ENCODE assay signal across 2 cellular contexts in genomic region chr20:48476854-48477253, GRCh38.
TF ChIP-seq lines count a peak whose summit lies in the region.

No MANE protein-coding gene starts in this region.

TF ChIP-seq in HepG2, 621 proteins besides CTCF, POLR2A, EP300 and RAD21 (continues in another document):
- TF ChIP-seq FOXO1 (CRISPR knock-in tag; IDR thresholded peaks at IDR 0.05), result no peak
- TF ChIP-seq KDM5A (IDR thresholded peaks at IDR 0.05; ENCODE audit: borderline replicate concordance, low read length), result no peak
- TF ChIP-seq HBP1 (CRISPR knock-in tag; IDR thresholded peaks at IDR 0.05; ENCODE audit: low read depth), result no peak
- TF ChIP-seq ZNF329 (CRISPR knock-in tag; IDR thresholded peaks at IDR 0.05; ENCODE audit: low read depth), result no peak
- no peak for TF ChIP-seq SMAD3 (CRISPR knock-in tag; IDR thresholded peaks at IDR 0.05)
- TF ChIP-seq AGO2 (optimal IDR thresholded peaks at IDR 0.05; ENCODE audit: low read depth, low read length), result no peak
- 0 out of 2 replicates have a peak, but pooled peaks have one; percentile 25 for TF ChIP-seq NR2F6 (IDR thresholded peaks at IDR 0.05)
- no peak for TF ChIP-seq NR2F6 (CRISPR knock-in tag; IDR thresholded peaks at IDR 0.05)
- TF ChIP-seq FOXC1 (CRISPR knock-in tag; IDR thresholded peaks at IDR 0.05; ENCODE audit: borderline replicate concordance), result no peak
- no peak for TF ChIP-seq SUZ12 (IDR thresholded peaks at IDR 0.05; ENCODE audit: low read depth, low read length)
- no peak for TF ChIP-seq CAMTA2 (CRISPR knock-in tag; IDR thresholded peaks at IDR 0.05; ENCODE audit: borderline replicate concordance)
- TF ChIP-seq ESRRA (CRISPR knock-in tag; IDR thresholded peaks at IDR 0.05; ENCODE audit: low read depth), result peak; percentile 59; the same call in 1 of the 2 replicates
- TF ChIP-seq PAWR (CRISPR knock-in tag; IDR thresholded peaks at IDR 0.05; ENCODE audit: borderline replicate concordance), result no peak
- TF ChIP-seq RFXAP (CRISPR knock-in tag; IDR thresholded peaks at IDR 0.05; ENCODE audit: borderline replicate concordance), result no peak
- TF ChIP-seq ZNF724P (CRISPR knock-in tag; IDR thresholded peaks at IDR 0.05; ENCODE audit: borderline replicate concordance), result no peak
- TF ChIP-seq FOXO4 (CRISPR knock-in tag; conservative IDR thresholded peaks at IDR 0.05), result no peak
- TF ChIP-seq CHD2 (IDR thresholded peaks at IDR 0.05; ENCODE audit: low read depth, low read length), result no peak
- 0 out of 2 replicates have a peak, but pooled peaks have one; percentile 14 for TF ChIP-seq ZNF263 (CRISPR knock-in tag; IDR thresholded peaks at IDR 0.05)
- no peak for TF ChIP-seq KDM6A (CRISPR knock-in tag; IDR thresholded peaks at IDR 0.05; ENCODE audit: low read depth)
- no peak for TF ChIP-seq HNF1A (IDR thresholded peaks at IDR 0.05; ENCODE audit: low read depth)
- 0 out of 2 replicates have a peak, but pooled peaks have one; percentile 4 for TF ChIP-seq HNF1A (CRISPR knock-in tag; IDR thresholded peaks at IDR 0.05; ENCODE audit: borderline replicate concordance)
- TF ChIP-seq ZNF564 (CRISPR knock-in tag; IDR thresholded peaks at IDR 0.05), result peak; percentile 82; the same call in 1 of the 2 replicates
- 0 out of 4 replicates have a peak, but pooled peaks of 1 of the 2 experiments have one; percentile 28 for TF ChIP-seq NR2F1 (CRISPR knock-in tag; IDR thresholded peaks at IDR 0.05)
- no peak for TF ChIP-seq HES4 (CRISPR knock-in tag; IDR thresholded peaks at IDR 0.05; ENCODE audit: borderline replicate concordance)
- TF ChIP-seq PTBP1 (IDR thresholded peaks at IDR 0.05; ENCODE audit: low read depth, low read length, poor library complexity, severe bottlenecking), result no peak
- TF ChIP-seq HNF4A (CRISPR knock-in tag; IDR thresholded peaks at IDR 0.05), result peak; percentile 67

TF ChIP-seq in GM12878, 131 proteins besides CTCF, POLR2A, EP300 and RAD21:
- TF ChIP-seq, protein P1, sequence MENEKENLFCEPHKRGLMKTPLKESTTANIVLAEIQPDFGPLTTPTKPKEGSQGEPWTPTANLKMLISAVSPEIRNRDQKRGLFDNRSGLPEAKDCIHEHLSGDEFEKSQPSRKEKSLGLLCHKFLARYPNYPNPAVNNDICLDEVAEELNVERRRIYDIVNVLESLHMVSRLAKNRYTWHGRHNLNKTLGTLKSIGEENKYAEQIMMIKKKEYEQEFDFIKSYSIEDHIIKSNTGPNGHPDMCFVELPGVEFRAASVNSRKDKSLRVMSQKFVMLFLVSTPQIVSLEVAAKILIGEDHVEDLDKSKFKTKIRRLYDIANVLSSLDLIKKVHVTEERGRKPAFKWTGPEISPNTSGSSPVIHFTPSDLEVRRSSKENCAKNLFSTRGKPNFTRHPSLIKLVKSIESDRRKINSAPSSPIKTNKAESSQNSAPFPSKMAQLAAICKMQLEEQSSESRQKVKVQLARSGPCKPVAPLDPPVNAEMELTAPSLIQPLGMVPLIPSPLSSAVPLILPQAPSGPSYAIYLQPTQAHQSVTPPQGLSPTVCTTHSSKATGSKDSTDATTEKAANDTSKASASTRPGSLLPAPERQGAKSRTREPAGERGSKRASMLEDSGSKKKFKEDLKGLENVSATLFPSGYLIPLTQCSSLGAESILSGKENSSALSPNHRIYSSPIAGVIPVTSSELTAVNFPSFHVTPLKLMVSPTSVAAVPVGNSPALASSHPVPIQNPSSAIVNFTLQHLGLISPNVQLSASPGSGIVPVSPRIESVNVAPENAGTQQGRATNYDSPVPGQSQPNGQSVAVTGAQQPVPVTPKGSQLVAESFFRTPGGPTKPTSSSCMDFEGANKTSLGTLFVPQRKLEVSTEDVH (IDR thresholded peaks at IDR 0.05; ENCODE audit: low read depth, partially characterized antibody), result no peak
- peak; percentile 39; the same call in 1 of the 2 replicates for TF ChIP-seq NFXL1 (IDR thresholded peaks at IDR 0.05; ENCODE audit: borderline replicate concordance)
- TF ChIP-seq, protein P2, sequence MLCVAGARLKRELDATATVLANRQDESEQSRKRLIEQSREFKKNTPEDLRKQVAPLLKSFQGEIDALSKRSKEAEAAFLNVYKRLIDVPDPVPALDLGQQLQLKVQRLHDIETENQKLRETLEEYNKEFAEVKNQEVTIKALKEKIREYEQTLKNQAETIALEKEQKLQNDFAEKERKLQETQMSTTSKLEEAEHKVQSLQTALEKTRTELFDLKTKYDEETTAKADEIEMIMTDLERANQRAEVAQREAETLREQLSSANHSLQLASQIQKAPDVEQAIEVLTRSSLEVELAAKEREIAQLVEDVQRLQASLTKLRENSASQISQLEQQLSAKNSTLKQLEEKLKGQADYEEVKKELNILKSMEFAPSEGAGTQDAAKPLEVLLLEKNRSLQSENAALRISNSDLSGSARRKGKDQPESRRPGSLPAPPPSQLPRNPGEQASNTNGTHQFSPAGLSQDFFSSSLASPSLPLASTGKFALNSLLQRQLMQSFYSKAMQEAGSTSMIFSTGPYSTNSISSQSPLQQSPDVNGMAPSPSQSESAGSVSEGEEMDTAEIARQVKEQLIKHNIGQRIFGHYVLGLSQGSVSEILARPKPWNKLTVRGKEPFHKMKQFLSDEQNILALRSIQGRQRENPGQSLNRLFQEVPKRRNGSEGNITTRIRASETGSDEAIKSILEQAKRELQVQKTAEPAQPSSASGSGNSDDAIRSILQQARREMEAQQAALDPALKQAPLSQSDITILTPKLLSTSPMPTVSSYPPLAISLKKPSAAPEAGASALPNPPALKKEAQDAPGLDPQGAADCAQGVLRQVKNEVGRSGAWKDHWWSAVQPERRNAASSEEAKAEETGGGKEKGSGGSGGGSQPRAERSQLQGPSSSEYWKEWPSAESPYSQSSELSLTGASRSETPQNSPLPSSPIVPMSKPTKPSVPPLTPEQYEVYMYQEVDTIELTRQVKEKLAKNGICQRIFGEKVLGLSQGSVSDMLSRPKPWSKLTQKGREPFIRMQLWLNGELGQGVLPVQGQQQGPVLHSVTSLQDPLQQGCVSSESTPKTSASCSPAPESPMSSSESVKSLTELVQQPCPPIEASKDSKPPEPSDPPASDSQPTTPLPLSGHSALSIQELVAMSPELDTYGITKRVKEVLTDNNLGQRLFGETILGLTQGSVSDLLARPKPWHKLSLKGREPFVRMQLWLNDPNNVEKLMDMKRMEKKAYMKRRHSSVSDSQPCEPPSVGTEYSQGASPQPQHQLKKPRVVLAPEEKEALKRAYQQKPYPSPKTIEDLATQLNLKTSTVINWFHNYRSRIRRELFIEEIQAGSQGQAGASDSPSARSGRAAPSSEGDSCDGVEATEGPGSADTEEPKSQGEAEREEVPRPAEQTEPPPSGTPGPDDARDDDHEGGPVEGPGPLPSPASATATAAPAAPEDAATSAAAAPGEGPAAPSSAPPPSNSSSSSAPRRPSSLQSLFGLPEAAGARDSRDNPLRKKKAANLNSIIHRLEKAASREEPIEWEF (IDR thresholded peaks at IDR 0.05; ENCODE audit: insufficient replicate concordance, low read depth, low read length), result no peak
- no peak for TF ChIP-seq POLR2AphosphoS5 (IDR thresholded peaks at IDR 0.05; ENCODE audit: low read length)
- TF ChIP-seq SMC3 (IDR thresholded peaks at IDR 0.05; ENCODE audit: borderline replicate concordance, low read length), result no peak
- TF ChIP-seq IRF4 (IDR thresholded peaks at IDR 0.05; ENCODE audit: low read depth, low read length), result no peak
- no peak for TF ChIP-seq RAD51 (IDR thresholded peaks at IDR 0.05)
- TF ChIP-seq RB1 (IDR thresholded peaks at IDR 0.05; ENCODE audit: borderline replicate concordance), result no peak
